8 cellular contexts compared by ENCODE assay signal in the genomic region with DNA sequence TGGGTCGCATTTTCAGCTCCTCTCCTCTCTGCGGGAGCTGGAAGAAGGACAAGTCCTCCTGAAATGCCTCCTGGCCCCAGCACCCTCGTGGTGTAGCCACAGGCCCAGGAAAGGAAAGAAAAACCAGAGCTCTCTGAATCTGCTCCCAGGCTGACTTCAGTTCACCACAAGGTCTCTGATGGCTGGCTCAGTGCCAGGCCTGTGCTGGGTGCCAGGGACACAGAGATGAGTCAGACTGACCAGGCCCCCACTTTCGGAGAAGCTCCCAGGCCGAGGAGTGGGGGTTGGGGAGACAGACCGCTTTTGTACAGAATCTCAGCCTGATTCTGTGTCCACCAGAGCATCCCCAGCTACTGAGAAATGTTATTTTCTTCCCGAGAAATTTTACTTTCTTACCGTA. TPM values are rescaled to one million over a fixed set of nuclear protein-coding genes. Genes with fewer than 3 reads are reported as not detected.
DNase-seq lines count a peak whose midpoint lies in the region; ATAC-seq and TF ChIP-seq lines count a peak whose summit lies in the region.

No MANE protein-coding gene starts in this region.

- H3K27me3 ChIP-seq in H9 (ENCODE audit: insufficient read depth, low read length), result no peaks in the 10 kb centered on the region

- H3K23ac ChIP-seq in H9 (ENCODE audit: insufficient read length, low read depth, low read length), result no peak overlapping the region

- no peak overlapping the region for H2BK5ac ChIP-seq in H9 (ENCODE audit: insufficient read length, low read length)

- H3K4me1 Mint-ChIP-seq in Calu3 (ENCODE audit: low read depth, unreplicated experiment) (peaks cover 8% of the 10 kb centered on the region), H9 (0 out of 4 replicates have a peak, but pooled peaks cover 0 to 3% of the 10 kb centered on the region in 2 experiments)
- peaks cover 71% of the 10 kb centered on the region for H3K4me1 Mint-ChIP-seq in T-helper 2 cell treated with Interferon-gamma antibody and Interleukin-4, amounts not matched to agents 5 μg/mL and 100 μg/mL, for 36 hours (ENCODE audit: low read depth)

- no peak overlapping the region for H4K8ac ChIP-seq in H9 (replicated peaks; ENCODE audit: insufficient read length, low read depth, low read length)

- H3K56ac ChIP-seq in H9 (ENCODE audit: insufficient read length, low read depth, low read length), result no peak overlapping the region

- H2BK120ac ChIP-seq in H9 (ENCODE audit: low read depth, low read length, poor library complexity, severe bottlenecking), result no peak overlapping the region

- TF ChIP-seq CTCF in Calu3 (IDR thresholded peaks at IDR 0.05; ENCODE audit: unreplicated experiment) (no peak), H9 (conservative IDR thresholded peaks at IDR 0.05) (no peak)

- no peak overlapping the region for H3K27ac Mint-ChIP-seq in Calu3 (ENCODE audit: unreplicated experiment)
- H3K27ac Mint-ChIP-seq in T-helper 2 cell treated with Interferon-gamma antibody and Interleukin-4, amounts not matched to agents 5 μg/mL and 100 μg/mL, for 36 hours, result peak overlapping the region; percentile 42
- H3K27ac Mint-ChIP-seq in H9, result no peak overlapping the region

- H3K79me1 ChIP-seq in H9 (ENCODE audit: insufficient read depth, low read depth, low read length, poor library complexity, severe bottlenecking), result no peaks in the 10 kb centered on the region

- no peak overlapping the region for H3K18ac ChIP-seq in H9 (ENCODE audit: insufficient read length, low read depth, low read length)

- H3K4me3 Mint-ChIP-seq in Calu3 (ENCODE audit: low read depth, unreplicated experiment) (no peak overlapping the region), H9 (no peak overlapping the region)
- H3K4me3 Mint-ChIP-seq in T-helper 2 cell treated with Interferon-gamma antibody and Interleukin-4, amounts not matched to agents 5 μg/mL and 100 μg/mL, for 36 hours, result peak overlapping the region; percentile 3

- DNase-seq in Calu3, result peak; percentile 70
- peak; percentile 61 for DNase-seq in T-helper 2 cell treated with Interferon-gamma antibody and Interleukin-4, amounts not matched to agents 5 μg/mL and 100 μg/mL, for 36 hours (ENCODE audit: low spot score)
- peak; percentile 99 for DNase-seq in astrocyte of the hippocampus (ENCODE audit: low read depth, low spot score)
- DNase-seq in iris pigment epithelial cell (ENCODE audit: low read depth), result peak; percentile 99
- peak; percentile 67 for DNase-seq in stimulated activated CD4-positive, alpha-beta T cell treated with anti-CD3 and anti-CD28 coated beads, Interleukin-1b, Interleukin-23, amount 100 ng/mL, for 48 hours
- DNase-seq in H9, result no peak
- DNase-seq in HEK293T (ENCODE audit: extremely low spot score), result no peak

- no CpG with 5 or more reads among the region's 8 CpGs for WGBS in H9 (ENCODE audit: extremely low coverage, insufficient read length, low lambda C conversion rate)

- no peak overlapping the region for H3K4me2 ChIP-seq in H9 (ENCODE audit: insufficient read depth, insufficient read length, low read length)

- intact Hi-C loops in Calu3 (cut with micrococcal nuclease; ENCODE audit: unreplicated experiment), result no loop called here

- H2AK5ac ChIP-seq in H9 (ENCODE audit: insufficient read length, low read length), result no peak overlapping the region

- H4K91ac ChIP-seq in H9 (ENCODE audit: insufficient read length, low read depth, low read length), result no peak overlapping the region

- H3K4me1 ChIP-seq in H9 (ENCODE audit: insufficient read depth, low read length), result peaks cover 3% of the 10 kb centered on the region; the same call in 1 of the 2 replicates

- no peak overlapping the region for H4K5ac ChIP-seq in H9 (ENCODE audit: insufficient read length, low read depth, low read length)

- no peak overlapping the region for H2BK15ac ChIP-seq in H9 (ENCODE audit: low read depth, low read length)

- H3K9me3 Mint-ChIP-seq in Calu3 (ENCODE audit: low read depth, unreplicated experiment), result peaks cover 3% of the 10 kb centered on the region
- H3K9me3 Mint-ChIP-seq in T-helper 2 cell treated with Interferon-gamma antibody and Interleukin-4, amounts not matched to agents 5 μg/mL and 100 μg/mL, for 36 hours, result peaks cover 18% of the 10 kb centered on the region
- H3K9me3 Mint-ChIP-seq in H9, result peaks cover 12 to 13% of the 10 kb centered on the region in 2 experiments

- H3T11ph ChIP-seq in H9 (ENCODE audit: low read length), result no peak overlapping the region

- H3K27ac ChIP-seq in H9 (ENCODE audit: insufficient read length, low read depth, low read length), result no peak overlapping the region

- POLR2A ChIA-PET in HEK293T (lab: Yijun Ruan, JAX), result no interaction called here

- BruUV-seq in Calu3 (replicated peaks; lab: Mats Ljungman, UMichigan), result no TSS peak

- ATAC-seq in HG03060 (IDR thresholded peaks at IDR 0.05; ENCODE audit: low read depth, unreplicated experiment), result peak; percentile 44

- no peaks in the 10 kb centered on the region for H3K23me2 ChIP-seq in H9 (ENCODE audit: insufficient read length, low read depth, low read length, poor library complexity, severe bottlenecking)

- no peak overlapping the region for H2BK20ac ChIP-seq in H9 (ENCODE audit: low read depth, low read length, poor library complexity, severe bottlenecking)

- H3K27me3 Mint-ChIP-seq in Calu3 (ENCODE audit: unreplicated experiment) (peaks cover 24% of the 10 kb centered on the region), H9 (ENCODE audit: low read depth) (peaks cover 15% of the 10 kb centered on the region)
- H3K27me3 Mint-ChIP-seq in T-helper 2 cell treated with Interferon-gamma antibody and Interleukin-4, amounts not matched to agents 5 μg/mL and 100 μg/mL, for 36 hours (ENCODE audit: low read depth), result no peaks in the 10 kb centered on the region

- no peak overlapping the region for H3K14ac ChIP-seq in H9 (ENCODE audit: insufficient read depth, low read length)

- H3K9me3 ChIP-seq in H9 (ENCODE audit: control insufficient read depth, low read depth, low read length), result no peaks in the 10 kb centered on the region

- H2AFZ ChIP-seq in H9 (ENCODE audit: low read length), result no peak overlapping the region

- H4K20me1 ChIP-seq in H9 (ENCODE audit: control insufficient read depth, insufficient read depth, insufficient read length), result no peaks in the 10 kb centered on the region

- no peaks in the 10 kb centered on the region for H3K79me2 ChIP-seq in H9 (ENCODE audit: insufficient read depth, low read length)

- H3K9ac ChIP-seq in H9 (ENCODE audit: extremely low read depth, insufficient read length, low read length), result no peak overlapping the region

- H2BK12ac ChIP-seq in H9 (ENCODE audit: insufficient read length, low read depth, low read length), result no peak overlapping the region

- no peaks in the 10 kb centered on the region for H3K36me3 Mint-ChIP-seq in Calu3 (ENCODE audit: insufficient read depth, unreplicated experiment)
- H3K36me3 Mint-ChIP-seq in T-helper 2 cell treated with Interferon-gamma antibody and Interleukin-4, amounts not matched to agents 5 μg/mL and 100 μg/mL, for 36 hours (ENCODE audit: low read depth), result peaks cover 68% of the 10 kb centered on the region
- peaks cover 13 to 19% (median 16%) of the 10 kb centered on the region in 3 experiments; a peak in 6 of 7 replicates for H3K36me3 Mint-ChIP-seq in H9 (ENCODE audit: insufficient read depth in 1 of 3, low read depth in 3 of 3)

- CTCF ChIA-PET in Calu3 (lab: Charles Lee), result interaction anchor here (1.1 kb wide), 1 partner anchor 18 kb away, joined by 6 read pairs; no protein-coding TSS in a partner anchor
- CTCF ChIA-PET in HEK293T (lab: Yijun Ruan, JAX), result no interaction called here

- no peak overlapping the region for H3K4ac ChIP-seq in H9 (ENCODE audit: low read depth, low read length)

TF ChIP-seq in HEK293T, 16 proteins besides CTCF, POLR2A, EP300 and RAD21:
- no peak for TF ChIP-seq PKNOX1 (IDR thresholded peaks at IDR 0.05)
- no peak for TF ChIP-seq ARNT (IDR thresholded peaks at IDR 0.05)
- no peak for TF ChIP-seq LEF1 (IDR thresholded peaks at IDR 0.05; ENCODE audit: borderline replicate concordance)

RNA-seq across cellular contexts. Expression of gene GLIPR2, which starts 12.1 kb away (rescaled TPM):
- total RNA-seq in Calu3 (2022), result 0.19 and 0.24 TPM in 2 replicates
- 9.7 and 10.0 TPM in 2 replicates for total RNA-seq in H9 (2021)

RNA-seq across cellular contexts. Expression of gene CCIN, which starts 20.5 kb away (rescaled TPM):
- total RNA-seq in Calu3 (2022) (not detected in 2 replicates), H9 (2021) (0.11 TPM in 1 of 2 replicates, not detected in the other)

RNA-seq across cellular contexts. Expression of gene CLTA, which starts 42.1 kb away (rescaled TPM):
- total RNA-seq in Calu3 (2022) (85.5 and 87.3 TPM in 2 replicates), H9 (2021) (195 and 212 TPM in 2 replicates)

Comparison
In these comparisons a context has a peak if more than half of its experiments do, and no peak if none do; other contexts are left out.
1. DNase-seq: peak in Calu3 (single experiment), T-helper 2 cell treated with Interferon-gamma antibody and Interleukin-4, amounts not matched to agents 5 μg/mL and 100 μg/mL, for 36 hours (single experiment), astrocyte of the hippocampus (single experiment), iris pigment epithelial cell (single experiment) and stimulated activated CD4-positive, alpha-beta T cell treated with anti-CD3 and anti-CD28 coated beads, Interleukin-1b, Interleukin-23, amount 100 ng/mL, for 48 hours (single experiment); none in H9 (single experiment) and HEK293T (single experiment).